Comparison of ENCODE assay signal across 25 cellular contexts in genomic region chr22:39182478-39183030, GRCh38. TPM values are rescaled to one million over a fixed set of nuclear protein-coding genes. Genes with fewer than 3 reads are reported as not detected.
DNase-seq lines count a peak whose midpoint lies in the region; ATAC-seq and TF ChIP-seq lines count a peak whose summit lies in the region.
"Had no signal": no experiment of that assay in that cellular context is flagged by ENCODE, and none has a peak within 500 bp of the region (broad histone marks: within the 10 kb centered on the region; RNA-seq: fewer than 3 reads in every experiment).

No MANE protein-coding gene starts in this region.

- no peak overlapping the region for H3K18ac ChIP-seq in IMR-90 (ENCODE audit: low read depth, low read length)

- no peak overlapping the region for H2BK15ac ChIP-seq in IMR-90 (ENCODE audit: low read depth, low read length)

- H2AFZ ChIP-seq in IMR-90 (replicated peaks; ENCODE audit: low read length, poor library complexity), result no peak overlapping the region

- dilution Hi-C loops in IMR-90 (cut with HindIII; ENCODE audit: low sequenced_read_pairs, unreplicated experiment), result no loop called here

- peaks cover 10% of the 10 kb centered on the region for H3K9me1 ChIP-seq in IMR-90 (ENCODE audit: insufficient read depth, low read length)

- no peak overlapping the region for H2BK5ac ChIP-seq in IMR-90 (ENCODE audit: low read depth, low read length, poor library complexity, severe bottlenecking)

- no peaks in the 10 kb centered on the region for H4K20me1 ChIP-seq in IMR-90 (ENCODE audit: insufficient read depth, low read length)

- H3K4me1 ChIP-seq in IMR-90 (ENCODE audit: control insufficient read depth, insufficient read depth, low read length) (peaks cover 10% of the 10 kb centered on the region), lower lobe of right lung (peaks cover 42% of the 10 kb centered on the region)
- H3K4me1 ChIP-seq: BE2C had no signal

- H2AK5ac ChIP-seq in IMR-90 (ENCODE audit: low read depth, low read length), result peak overlapping the region; percentile 64; the same call in 1 of the 2 replicates

- no peak overlapping the region for H3K56ac ChIP-seq in IMR-90 (ENCODE audit: extremely low read depth, insufficient read depth, low read length)

- no peak overlapping the region for H3K9ac ChIP-seq in IMR-90 (ENCODE audit: low read depth, low read length)

- no peak overlapping the region for H4K5ac ChIP-seq in IMR-90 (ENCODE audit: low read depth, low read length)

- no TSS peak for BruUV-seq in IMR-90 (replicated peaks; lab: Mats Ljungman, UMichigan)

- H4K91ac ChIP-seq in IMR-90 (ENCODE audit: insufficient read depth, low read depth, low read length), result no peak overlapping the region

- no peak overlapping the region for H3K4me2 ChIP-seq in IMR-90 (ENCODE audit: low read depth, low read length)

- ATAC-seq in IMR-90 (ENCODE audit: low read depth) (no peak), lower lobe of right lung (no peak), HG03159 (IDR thresholded peaks at IDR 0.05; ENCODE audit: unreplicated experiment) (no peak), HG03571 (IDR thresholded peaks at IDR 0.05; ENCODE audit: unreplicated experiment) (no peak), HG02981 (IDR thresholded peaks at IDR 0.05; ENCODE audit: unreplicated experiment) (no peak)
- ATAC-seq: activated naive CD4-positive, alpha-beta T cell treated with anti-CD3 and anti-CD28 coated beads, Interleukin-2, amount 50 U/mL, for 72 hours; activated T-helper 17 cell treated with anti-CD3 and anti-CD28 coated beads, Interleukin-2, amount 50 U/mL, for 72 hours; left ventricle myocardium superior; naive thymus-derived CD8-positive, alpha-beta T cell had no signal

- intact Hi-C loops in IMR-90 (cut with micrococcal nuclease) (no loop called here), lower lobe of right lung (cut with DNase I) (no loop called here)

- H3K27me3 ChIP-seq in IMR-90 (ENCODE audit: control insufficient read depth, insufficient read depth, low read length), result no peaks in the 10 kb centered on the region
- no peaks in the 10 kb centered on the region for H3K27me3 ChIP-seq in lower lobe of right lung (ENCODE audit: low read depth)
- no peaks in the 10 kb centered on the region for H3K27me3 ChIP-seq in brain microvascular endothelial cell (replicated peaks)
- H3K27me3 ChIP-seq: BE2C, cardiac muscle cell, SJCRH30, tibial nerve had no signal

- H3K36me3 ChIP-seq in IMR-90 (ENCODE audit: control insufficient read depth, insufficient read depth, low read length) (no peaks in the 10 kb centered on the region), lower lobe of right lung (no peaks in the 10 kb centered on the region), brain microvascular endothelial cell (replicated peaks) (no peaks in the 10 kb centered on the region)
- H3K36me3 ChIP-seq: BE2C, cardiac muscle cell, SJCRH30, tibial nerve had no signal

- WGBS in IMR-90 (ENCODE audit: extremely low coverage in 2 of 2, insufficient read length in 1 of 2), 2 experiments, result no CpG with 5 or more reads among the region's 6 CpGs

- CTCF ChIA-PET in IMR-90 (lab: Yijun Ruan, JAX), result no interaction called here

- no peak overlapping the region for H3K23ac ChIP-seq in IMR-90 (ENCODE audit: low read depth, low read length)

- in situ Hi-C loops in IMR-90 (cut with MboI; ENCODE audit: low sequenced_read_pairs), result no loop called here
- in situ Hi-C loops in brain microvascular endothelial cell (cut with HindIII; ENCODE audit: low pct_ligation_motif_present, low sequenced_read_pairs), result no loop called here

- DNase-seq in AG10803 (ENCODE audit: low read depth) (peak; percentile 76), IMR-90 (no peak), amniotic epithelial cell (ENCODE audit: low read depth) (peak; percentile 83), lower lobe of right lung (peak; percentile 14), brain microvascular endothelial cell (no peak)
- DNase-seq: activated CD4-positive, alpha-beta memory T cell treated with anti-CD3 and anti-CD28 coated beads, Interleukin-2, amount 10 ng/mL, durations not matched to agents 7 days and 5 days; activated CD4-positive, alpha-beta T cell treated with anti-CD3 and anti-CD28 coated beads for 1 hour; anterior cingulate cortex; BE2C; left ventricle myocardium superior; midbrain; naive thymus-derived CD8-positive, alpha-beta T cell; NCI-H2029; NCI-H526; NK-92 treated with Interleukin-12 subunit alpha and Interleukin-12 subunit beta, amount 100 ng/mL, for 24 hours; T-helper 1 cell had no signal

- H3K79me1 ChIP-seq in IMR-90 (ENCODE audit: low read depth in 1 of 2, low read length in 2 of 2), result no peaks in the 10 kb centered on the region

- POLR2A ChIA-PET in IMR-90 (lab: Charles Lee; ENCODE audit: unreplicated experiment), result no interaction called here

- no peak for TF ChIP-seq CTCF in AG10803 (conservative IDR thresholded peaks at IDR 0.05; ENCODE audit: low read length)
- no peak for TF ChIP-seq CTCF in IMR-90 (conservative IDR thresholded peaks at IDR 0.05; ENCODE audit: low read depth, low read length)
- TF ChIP-seq CTCF in lower lobe of right lung (IDR thresholded peaks at IDR 0.05), result no peak
- no peak for TF ChIP-seq CTCF in brain microvascular endothelial cell (IDR thresholded peaks at IDR 0.05; ENCODE audit: low read depth, low read length, missing control alignments)

- H2BK120ac ChIP-seq in IMR-90 (ENCODE audit: low read depth, low read length), result no peak overlapping the region; the same call in 1 of the 2 replicates

- no peak overlapping the region for H3K4ac ChIP-seq in IMR-90 (ENCODE audit: low read depth, low read length)

- H3K9me3 ChIP-seq in IMR-90 (ENCODE audit: control insufficient read depth, insufficient read depth, low read length) (0 out of 2 replicates have a peak, but pooled peaks cover 3% of the 10 kb centered on the region), lower lobe of right lung (no peaks in the 10 kb centered on the region)
- H3K9me3 ChIP-seq: BE2C, SJCRH30 had no signal

- no peak overlapping the region for H4K8ac ChIP-seq in IMR-90 (ENCODE audit: low read depth in 2 of 2, low read length in 2 of 2)

- TF ChIP-seq RAD21 in IMR-90 (IDR thresholded peaks at IDR 0.05; ENCODE audit: low read length), result no peak

- H3K27ac ChIP-seq in IMR-90 (ENCODE audit: insufficient read depth, low read length) (no peak overlapping the region), lower lobe of right lung (no peak overlapping the region), brain microvascular endothelial cell (no peak overlapping the region)
- H3K27ac ChIP-seq: cardiac muscle cell, HL-60, SJCRH30, tibial nerve had no signal

- TF ChIP-seq POLR2A in IMR-90 (IDR thresholded peaks at IDR 0.05; ENCODE audit: low read depth, low read length), result no peak

- H2AK9ac ChIP-seq in IMR-90 (replicated peaks; ENCODE audit: low read depth, low read length, poor library complexity), result no peak overlapping the region

- H2BK20ac ChIP-seq in IMR-90 (ENCODE audit: low read depth, low read length), result no peak overlapping the region

- H3K4me3 ChIP-seq in AG10803 (ENCODE audit: low read length) (no peak overlapping the region), IMR-90 (ENCODE audit: insufficient read depth, low read depth, low read length) (no peak overlapping the region), lower lobe of right lung (no peak overlapping the region), brain microvascular endothelial cell (ENCODE audit: low read depth, low read length) (no peak overlapping the region)
- H3K4me3 ChIP-seq: cardiac muscle cell, SJCRH30, tibial nerve had no signal

- no peak overlapping the region for H3K14ac ChIP-seq in IMR-90 (replicated peaks; ENCODE audit: low read depth, low read length)

TF ChIP-seq in IMR-90, 13 proteins besides CTCF, POLR2A, EP300 and RAD21:
- no peak for TF ChIP-seq MXI1 (IDR thresholded peaks at IDR 0.05; ENCODE audit: borderline replicate concordance, low read depth, low read length)
- TF ChIP-seq FOS (IDR thresholded peaks at IDR 0.05; ENCODE audit: low read depth, low read length), result no peak
- TF ChIP-seq ELK1 (IDR thresholded peaks at IDR 0.05; ENCODE audit: borderline replicate concordance, low read depth, low read length), result no peak
- TF ChIP-seq SMC3 (IDR thresholded peaks at IDR 0.05; ENCODE audit: low read depth, low read length), result no peak
- TF ChIP-seq USF2 (IDR thresholded peaks at IDR 0.05; ENCODE audit: low read depth, low read length), result no peak
- no peak for TF ChIP-seq MAZ (IDR thresholded peaks at IDR 0.05; ENCODE audit: borderline replicate concordance, low read depth, low read length)
- no peak for TF ChIP-seq MAFK (IDR thresholded peaks at IDR 0.05; ENCODE audit: low read depth, low read length)
- no peak for TF ChIP-seq CEBPB (IDR thresholded peaks at IDR 0.05; ENCODE audit: low read depth, low read length)
- no peak for TF ChIP-seq BHLHE40 (IDR thresholded peaks at IDR 0.05; ENCODE audit: low read depth, low read length)
- no peak for TF ChIP-seq RFX5 (IDR thresholded peaks at IDR 0.05; ENCODE audit: low read depth, low read length)
- no peak for TF ChIP-seq CHD1 (IDR thresholded peaks at IDR 0.05; ENCODE audit: low read depth, low read length)
- no peak for TF ChIP-seq RCOR1 (IDR thresholded peaks at IDR 0.05; ENCODE audit: insufficient replicate concordance, low read length)
- TF ChIP-seq NFE2L2 (IDR thresholded peaks at IDR 0.05; ENCODE audit: low read depth, low read length), result no peak

RNA-seq across cellular contexts. Expression of gene CBX7, which starts 30.1 kb away (rescaled TPM):
- 0.56 and 0.90 TPM in 2 replicates for total RNA-seq in IMR-90 (2012; rRNA removed)
- polyA plus RNA-seq in IMR-90 (2012; rRNA removed), result 3.4 and 3.6 TPM in 2 replicates
- 1.9 and 2.8 TPM in 2 replicates for polyA plus RNA-seq in IMR-90 (2012; cell fraction: cytosol; rRNA removed)
- 13.5 and 15.7 TPM in 2 replicates for polyA plus RNA-seq in IMR-90 (2012; cell fraction: nucleus; rRNA removed; ENCODE audit: low replicate concordance)
- total RNA-seq in lower lobe of right lung, result 51.1 TPM

Comparison
In these comparisons a context has a peak if more than half of its experiments do, and no peak if none do; other contexts are left out.
1. DNase-seq: peak in AG10803 (single experiment), amniotic epithelial cell (single experiment) and lower lobe of right lung (single experiment); none in IMR-90 (single experiment) and brain microvascular endothelial cell (single experiment).
2. RNA of gene CBX7, which starts 30.1 kb away (total RNA-seq): 51.1 TPM in lower lobe of right lung (single experiment); 0.56 to 0.90 TPM in IMR-90; every median in the first group is over 10 times any median in the second.